In the genomic region with DNA sequence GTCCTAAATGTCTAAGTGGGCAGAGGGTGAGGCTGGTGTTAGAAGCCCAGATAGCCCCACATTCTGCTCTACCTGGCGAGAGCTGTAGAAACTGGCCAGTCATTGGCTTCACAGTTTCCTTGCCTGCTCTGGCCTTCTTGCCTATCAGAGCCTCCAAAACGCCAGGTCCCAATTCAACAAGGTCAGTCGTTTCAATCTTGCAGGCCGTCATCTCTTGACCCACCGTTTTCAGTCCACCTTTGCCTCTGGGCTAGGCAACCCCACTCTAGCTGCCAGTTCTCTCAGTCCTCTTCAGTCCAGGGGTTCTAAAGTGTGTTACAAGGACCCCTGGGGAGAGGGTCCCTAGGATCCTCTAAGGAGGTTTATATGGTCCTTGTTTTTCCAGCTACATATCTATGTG, we compare ENCODE assay signal across 1 cellular context.
TF ChIP-seq lines count a peak whose summit lies in the region.

No MANE protein-coding gene starts in this region.

TF ChIP-seq in K562, 482 proteins besides CTCF, POLR2A, EP300 and RAD21 (continued from another document):
- TF ChIP-seq, protein P1, sequence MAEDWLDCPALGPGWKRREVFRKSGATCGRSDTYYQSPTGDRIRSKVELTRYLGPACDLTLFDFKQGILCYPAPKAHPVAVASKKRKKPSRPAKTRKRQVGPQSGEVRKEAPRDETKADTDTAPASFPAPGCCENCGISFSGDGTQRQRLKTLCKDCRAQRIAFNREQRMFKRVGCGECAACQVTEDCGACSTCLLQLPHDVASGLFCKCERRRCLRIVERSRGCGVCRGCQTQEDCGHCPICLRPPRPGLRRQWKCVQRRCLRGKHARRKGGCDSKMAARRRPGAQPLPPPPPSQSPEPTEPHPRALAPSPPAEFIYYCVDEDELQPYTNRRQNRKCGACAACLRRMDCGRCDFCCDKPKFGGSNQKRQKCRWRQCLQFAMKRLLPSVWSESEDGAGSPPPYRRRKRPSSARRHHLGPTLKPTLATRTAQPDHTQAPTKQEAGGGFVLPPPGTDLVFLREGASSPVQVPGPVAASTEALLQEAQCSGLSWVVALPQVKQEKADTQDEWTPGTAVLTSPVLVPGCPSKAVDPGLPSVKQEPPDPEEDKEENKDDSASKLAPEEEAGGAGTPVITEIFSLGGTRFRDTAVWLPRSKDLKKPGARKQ (CRISPR knock-in tag; IDR thresholded peaks at IDR 0.05): no peak
- TF ChIP-seq STAT5B (CRISPR knock-in tag; IDR thresholded peaks at IDR 0.05) (no peak), HMG20A (CRISPR knock-in tag; conservative IDR thresholded peaks at IDR 0.05) (no peak), ZNF586 (CRISPR knock-in tag; conservative IDR thresholded peaks at IDR 0.05) (no peak), BMI1 (IDR thresholded peaks at IDR 0.05; ENCODE audit: low read length) (no peak), MTA1 (IDR thresholded peaks at IDR 0.05; ENCODE audit: borderline replicate concordance) (no peak)
- TF ChIP-seq, protein P2, sequence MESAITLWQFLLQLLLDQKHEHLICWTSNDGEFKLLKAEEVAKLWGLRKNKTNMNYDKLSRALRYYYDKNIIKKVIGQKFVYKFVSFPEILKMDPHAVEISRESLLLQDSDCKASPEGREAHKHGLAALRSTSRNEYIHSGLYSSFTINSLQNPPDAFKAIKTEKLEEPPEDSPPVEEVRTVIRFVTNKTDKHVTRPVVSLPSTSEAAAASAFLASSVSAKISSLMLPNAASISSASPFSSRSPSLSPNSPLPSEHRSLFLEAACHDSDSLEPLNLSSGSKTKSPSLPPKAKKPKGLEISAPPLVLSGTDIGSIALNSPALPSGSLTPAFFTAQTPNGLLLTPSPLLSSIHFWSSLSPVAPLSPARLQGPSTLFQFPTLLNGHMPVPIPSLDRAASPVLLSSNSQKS (CRISPR knock-in tag; IDR thresholded peaks at IDR 0.05): no peak
- TF ChIP-seq, protein P3, sequence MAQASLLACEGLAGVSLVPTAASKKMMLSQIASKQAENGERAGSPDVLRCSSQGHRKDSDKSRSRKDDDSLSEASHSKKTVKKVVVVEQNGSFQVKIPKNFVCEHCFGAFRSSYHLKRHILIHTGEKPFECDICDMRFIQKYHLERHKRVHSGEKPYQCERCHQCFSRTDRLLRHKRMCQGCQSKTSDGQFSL (CRISPR knock-in tag; IDR thresholded peaks at IDR 0.05): no peak
- TF ChIP-seq, protein P3 (tag; IDR thresholded peaks at IDR 0.05): no peak
- TF ChIP-seq, protein P4, sequence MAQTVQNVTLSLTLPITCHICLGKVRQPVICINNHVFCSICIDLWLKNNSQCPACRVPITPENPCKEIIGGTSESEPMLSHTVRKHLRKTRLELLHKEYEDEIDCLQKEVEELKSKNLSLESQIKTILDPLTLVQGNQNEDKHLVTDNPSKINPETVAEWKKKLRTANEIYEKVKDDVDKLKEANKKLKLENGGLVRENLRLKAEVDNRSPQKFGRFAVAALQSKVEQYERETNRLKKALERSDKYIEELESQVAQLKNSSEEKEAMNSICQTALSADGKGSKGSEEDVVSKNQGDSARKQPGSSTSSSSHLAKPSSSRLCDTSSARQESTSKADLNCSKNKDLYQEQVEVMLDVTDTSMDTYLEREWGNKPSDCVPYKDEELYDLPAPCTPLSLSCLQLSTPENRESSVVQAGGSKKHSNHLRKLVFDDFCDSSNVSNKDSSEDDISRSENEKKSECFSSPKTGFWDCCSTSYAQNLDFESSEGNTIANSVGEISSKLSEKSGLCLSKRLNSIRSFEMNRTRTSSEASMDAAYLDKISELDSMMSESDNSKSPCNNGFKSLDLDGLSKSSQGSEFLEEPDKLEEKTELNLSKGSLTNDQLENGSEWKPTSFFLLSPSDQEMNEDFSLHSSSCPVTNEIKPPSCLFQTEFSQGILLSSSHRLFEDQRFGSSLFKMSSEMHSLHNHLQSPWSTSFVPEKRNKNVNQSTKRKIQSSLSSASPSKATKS (CRISPR knock-in tag; IDR thresholded peaks at IDR 0.05): no peak
- TF ChIP-seq, protein P5, sequence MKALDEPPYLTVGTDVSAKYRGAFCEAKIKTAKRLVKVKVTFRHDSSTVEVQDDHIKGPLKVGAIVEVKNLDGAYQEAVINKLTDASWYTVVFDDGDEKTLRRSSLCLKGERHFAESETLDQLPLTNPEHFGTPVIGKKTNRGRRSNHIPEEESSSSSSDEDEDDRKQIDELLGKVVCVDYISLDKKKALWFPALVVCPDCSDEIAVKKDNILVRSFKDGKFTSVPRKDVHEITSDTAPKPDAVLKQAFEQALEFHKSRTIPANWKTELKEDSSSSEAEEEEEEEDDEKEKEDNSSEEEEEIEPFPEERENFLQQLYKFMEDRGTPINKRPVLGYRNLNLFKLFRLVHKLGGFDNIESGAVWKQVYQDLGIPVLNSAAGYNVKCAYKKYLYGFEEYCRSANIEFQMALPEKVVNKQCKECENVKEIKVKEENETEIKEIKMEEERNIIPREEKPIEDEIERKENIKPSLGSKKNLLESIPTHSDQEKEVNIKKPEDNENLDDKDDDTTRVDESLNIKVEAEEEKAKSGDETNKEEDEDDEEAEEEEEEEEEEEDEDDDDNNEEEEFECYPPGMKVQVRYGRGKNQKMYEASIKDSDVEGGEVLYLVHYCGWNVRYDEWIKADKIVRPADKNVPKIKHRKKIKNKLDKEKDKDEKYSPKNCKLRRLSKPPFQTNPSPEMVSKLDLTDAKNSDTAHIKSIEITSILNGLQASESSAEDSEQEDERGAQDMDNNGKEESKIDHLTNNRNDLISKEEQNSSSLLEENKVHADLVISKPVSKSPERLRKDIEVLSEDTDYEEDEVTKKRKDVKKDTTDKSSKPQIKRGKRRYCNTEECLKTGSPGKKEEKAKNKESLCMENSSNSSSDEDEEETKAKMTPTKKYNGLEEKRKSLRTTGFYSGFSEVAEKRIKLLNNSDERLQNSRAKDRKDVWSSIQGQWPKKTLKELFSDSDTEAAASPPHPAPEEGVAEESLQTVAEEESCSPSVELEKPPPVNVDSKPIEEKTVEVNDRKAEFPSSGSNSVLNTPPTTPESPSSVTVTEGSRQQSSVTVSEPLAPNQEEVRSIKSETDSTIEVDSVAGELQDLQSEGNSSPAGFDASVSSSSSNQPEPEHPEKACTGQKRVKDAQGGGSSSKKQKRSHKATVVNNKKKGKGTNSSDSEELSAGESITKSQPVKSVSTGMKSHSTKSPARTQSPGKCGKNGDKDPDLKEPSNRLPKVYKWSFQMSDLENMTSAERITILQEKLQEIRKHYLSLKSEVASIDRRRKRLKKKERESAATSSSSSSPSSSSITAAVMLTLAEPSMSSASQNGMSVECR (CRISPR knock-in tag; IDR thresholded peaks at IDR 0.05): no peak
- TF ChIP-seq, protein P6, sequence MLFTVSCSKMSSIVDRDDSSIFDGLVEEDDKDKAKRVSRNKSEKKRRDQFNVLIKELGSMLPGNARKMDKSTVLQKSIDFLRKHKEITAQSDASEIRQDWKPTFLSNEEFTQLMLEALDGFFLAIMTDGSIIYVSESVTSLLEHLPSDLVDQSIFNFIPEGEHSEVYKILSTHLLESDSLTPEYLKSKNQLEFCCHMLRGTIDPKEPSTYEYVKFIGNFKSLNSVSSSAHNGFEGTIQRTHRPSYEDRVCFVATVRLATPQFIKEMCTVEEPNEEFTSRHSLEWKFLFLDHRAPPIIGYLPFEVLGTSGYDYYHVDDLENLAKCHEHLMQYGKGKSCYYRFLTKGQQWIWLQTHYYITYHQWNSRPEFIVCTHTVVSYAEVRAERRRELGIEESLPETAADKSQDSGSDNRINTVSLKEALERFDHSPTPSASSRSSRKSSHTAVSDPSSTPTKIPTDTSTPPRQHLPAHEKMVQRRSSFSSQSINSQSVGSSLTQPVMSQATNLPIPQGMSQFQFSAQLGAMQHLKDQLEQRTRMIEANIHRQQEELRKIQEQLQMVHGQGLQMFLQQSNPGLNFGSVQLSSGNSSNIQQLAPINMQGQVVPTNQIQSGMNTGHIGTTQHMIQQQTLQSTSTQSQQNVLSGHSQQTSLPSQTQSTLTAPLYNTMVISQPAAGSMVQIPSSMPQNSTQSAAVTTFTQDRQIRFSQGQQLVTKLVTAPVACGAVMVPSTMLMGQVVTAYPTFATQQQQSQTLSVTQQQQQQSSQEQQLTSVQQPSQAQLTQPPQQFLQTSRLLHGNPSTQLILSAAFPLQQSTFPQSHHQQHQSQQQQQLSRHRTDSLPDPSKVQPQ (CRISPR knock-in tag; IDR thresholded peaks at IDR 0.05; ENCODE audit: borderline replicate concordance): no peak
- TF ChIP-seq, protein P7, sequence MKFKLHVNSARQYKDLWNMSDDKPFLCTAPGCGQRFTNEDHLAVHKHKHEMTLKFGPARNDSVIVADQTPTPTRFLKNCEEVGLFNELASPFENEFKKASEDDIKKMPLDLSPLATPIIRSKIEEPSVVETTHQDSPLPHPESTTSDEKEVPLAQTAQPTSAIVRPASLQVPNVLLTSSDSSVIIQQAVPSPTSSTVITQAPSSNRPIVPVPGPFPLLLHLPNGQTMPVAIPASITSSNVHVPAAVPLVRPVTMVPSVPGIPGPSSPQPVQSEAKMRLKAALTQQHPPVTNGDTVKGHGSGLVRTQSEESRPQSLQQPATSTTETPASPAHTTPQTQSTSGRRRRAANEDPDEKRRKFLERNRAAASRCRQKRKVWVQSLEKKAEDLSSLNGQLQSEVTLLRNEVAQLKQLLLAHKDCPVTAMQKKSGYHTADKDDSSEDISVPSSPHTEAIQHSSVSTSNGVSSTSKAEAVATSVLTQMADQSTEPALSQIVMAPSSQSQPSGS (CRISPR knock-in tag; IDR thresholded peaks at IDR 0.05): no peak
TF ChIP-seq in K562: peak in this region for 0.
